ENCODE assay signal across 8 cellular contexts in genomic region chr12:67827820-67828383, GRCh38.
A peak's percentile ranks its signal among the peaks of the same experiment; 100 is the strongest.
DNase-seq lines count a peak whose midpoint lies in the region; ATAC-seq and TF ChIP-seq lines count a peak whose summit lies in the region.

No MANE protein-coding gene starts in this region.

- intact Hi-C loops in thyroid gland (cut with DNase I), result no loop called here

- WGBS in thyroid gland, 2 donors, result 53 to 68% methylated on average over 7 of the region's 7 CpGs

- peak in 1 of 3 donors; percentile 27 for DNase-seq in CD4-positive, CD25-positive, alpha-beta regulatory T cell
- peak; percentile 52 to 71 for DNase-seq in activated CD4-positive, alpha-beta T cell treated with anti-CD3 and anti-CD28 coated beads, Interleukin-2, amount 50 U/mL, for 48 hours
- DNase-seq in fibroblast of mammary gland (ENCODE audit: low read depth) (peak; percentile 97), progenitor cell of endocrine pancreas (ENCODE audit: low spot score, unreplicated experiment) (no peak), Kasumi-1 (lab: John Stamatoyannopoulos, UW) (no peak), thyroid gland (no peak), cerebellar nuclear complex (lab: John Stamatoyannopoulos, UW) (no peak)

- peak; percentile 66 for ATAC-seq in CD4-positive, CD25-positive, alpha-beta regulatory T cell (ENCODE audit: low read depth in 2 of 2)
- ATAC-seq in HG02588 (IDR thresholded peaks at IDR 0.05; ENCODE audit: unreplicated experiment), result peak; percentile 84

- no peaks in the 10 kb centered on the region for H3K36me3 Mint-ChIP-seq in CD4-positive, CD25-positive, alpha-beta regulatory T cell
- no peaks in the 10 kb centered on the region for H3K36me3 Mint-ChIP-seq in progenitor cell of endocrine pancreas (ENCODE audit: insufficient read depth)

- H3K9me3 ChIP-seq in CD4-positive, CD25-positive, alpha-beta regulatory T cell (ENCODE audit: control insufficient read depth in 2 of 2, low read length in 2 of 2), result no peaks in the 10 kb centered on the region
- H3K9me3 ChIP-seq in thyroid gland, result no peaks in the 10 kb centered on the region

- peak overlapping the region; percentile 65 for H3K4me3 ChIP-seq in CD4-positive, CD25-positive, alpha-beta regulatory T cell (ENCODE audit: low read depth, low read length)
- peak overlapping the region; percentile 58 for H3K4me3 ChIP-seq in fibroblast of mammary gland (ENCODE audit: control insufficient read depth, low read depth, low read length)
- no peak overlapping the region for H3K4me3 ChIP-seq in thyroid gland (replicated peaks in 1 of 3)

- H3K4me3 Mint-ChIP-seq in CD4-positive, CD25-positive, alpha-beta regulatory T cell, result peak overlapping the region; percentile 1 to 42 (median 24)
- H3K4me3 Mint-ChIP-seq in progenitor cell of endocrine pancreas (ENCODE audit: low read depth), result no peak overlapping the region

- no peak for TF ChIP-seq POLR2A in thyroid gland (IDR thresholded peaks at IDR 0.05)

- peak overlapping the region; percentile 18 to 28 (median 21) for H3K27ac Mint-ChIP-seq in CD4-positive, CD25-positive, alpha-beta regulatory T cell
- H3K27ac Mint-ChIP-seq in progenitor cell of endocrine pancreas, result peak overlapping the region; percentile 2

- H3K27me3 ChIP-seq in CD4-positive, CD25-positive, alpha-beta regulatory T cell (ENCODE audit: control insufficient read depth, insufficient read depth, low read length), result no peaks in the 10 kb centered on the region
- H3K27me3 ChIP-seq in thyroid gland, result no peaks in the 10 kb centered on the region

- peaks cover 7 to 15% (median 11%) of the 10 kb centered on the region in 4 donors for H3K4me1 Mint-ChIP-seq in CD4-positive, CD25-positive, alpha-beta regulatory T cell
- H3K4me1 Mint-ChIP-seq in progenitor cell of endocrine pancreas (ENCODE audit: low read depth), result peaks cover 2% of the 10 kb centered on the region

- TF ChIP-seq CTCF in fibroblast of mammary gland (conservative IDR thresholded peaks at IDR 0.05; ENCODE audit: control insufficient read depth, insufficient read depth, low read depth, low read length), result no peak
- no peak for TF ChIP-seq CTCF in progenitor cell of endocrine pancreas (IDR thresholded peaks at IDR 0.05; ENCODE audit: unreplicated experiment)
- no peak for TF ChIP-seq CTCF in thyroid gland (IDR thresholded peaks at IDR 0.05)

- no peaks in the 10 kb centered on the region for H3K27me3 Mint-ChIP-seq in CD4-positive, CD25-positive, alpha-beta regulatory T cell
- H3K27me3 Mint-ChIP-seq in progenitor cell of endocrine pancreas, result no peaks in the 10 kb centered on the region

- peaks cover 9% of the 10 kb centered on the region for H3K4me1 ChIP-seq in CD4-positive, CD25-positive, alpha-beta regulatory T cell (ENCODE audit: control insufficient read depth, insufficient read depth, low read length, poor library complexity, severe bottlenecking)
- H3K4me1 ChIP-seq in thyroid gland, result no peaks in the 10 kb centered on the region

- no peaks in the 10 kb centered on the region for H3K36me3 ChIP-seq in CD4-positive, CD25-positive, alpha-beta regulatory T cell (ENCODE audit: control insufficient read depth, insufficient read depth, low read length)
- H3K36me3 ChIP-seq in thyroid gland, result no peaks in the 10 kb centered on the region

- no peak overlapping the region for H3K27ac ChIP-seq in CD4-positive, CD25-positive, alpha-beta regulatory T cell (ENCODE audit: insufficient read depth, low read length, poor library complexity, severe bottlenecking)
- peak overlapping the region in 1 of 3 donors; percentile 26 for H3K27ac ChIP-seq in thyroid gland

- H3K9me3 Mint-ChIP-seq in CD4-positive, CD25-positive, alpha-beta regulatory T cell, result peaks cover 0 to 3% (median 0%) of the 10 kb centered on the region in 7 donors
- H3K9me3 Mint-ChIP-seq in progenitor cell of endocrine pancreas (ENCODE audit: low read depth), result no peaks in the 10 kb centered on the region

Comparison
In these comparisons a context has a peak if more than half of its experiments do, and no peak if none do; other contexts are left out.
1. DNase-seq: peak in activated CD4-positive, alpha-beta T cell treated with anti-CD3 and anti-CD28 coated beads, Interleukin-2, amount 50 U/mL, for 48 hours (2 of 2) and fibroblast of mammary gland (single experiment); none in progenitor cell of endocrine pancreas (single experiment), Kasumi-1 (0 of 2), thyroid gland (0 of 2) and cerebellar nuclear complex (0 of 2).
2. H3K4me3 ChIP-seq: peak in CD4-positive, CD25-positive, alpha-beta regulatory T cell (single experiment) and fibroblast of mammary gland (single experiment); none in thyroid gland (0 of 3).